10 cellular contexts compared by ENCODE assay signal in the genomic region with DNA sequence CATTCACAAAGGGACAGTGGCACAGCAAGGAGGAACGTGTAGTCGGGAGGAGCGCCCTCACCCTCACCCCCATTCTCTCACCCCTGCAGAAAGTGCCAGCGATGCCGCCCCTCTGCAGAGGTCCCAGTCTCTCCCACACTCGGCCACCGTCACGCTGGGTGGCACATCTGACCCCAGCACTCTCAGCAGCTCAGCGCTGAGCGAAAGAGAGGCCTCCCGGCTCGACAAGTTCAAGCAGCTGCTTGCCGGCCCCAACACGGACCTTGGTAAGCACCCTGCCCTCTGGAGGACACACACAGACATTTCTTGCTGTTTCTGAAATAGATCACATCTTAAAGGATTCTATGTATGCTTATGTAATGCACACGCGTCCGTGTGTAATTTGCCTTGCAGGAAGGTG. TPM values are rescaled to one million over a fixed set of nuclear protein-coding genes. Genes with fewer than 3 reads are reported as not detected.
A peak's percentile ranks its signal among the peaks of the same experiment; 100 is the strongest.
DNase-seq lines count a peak whose midpoint lies in the region; ATAC-seq and TF ChIP-seq lines count a peak whose summit lies in the region.
"Had no signal": no experiment of that assay in that cellular context is flagged by ENCODE, and none has a peak within 500 bp of the region (broad histone marks: within the 10 kb centered on the region; RNA-seq: fewer than 3 reads in every experiment).

No MANE protein-coding gene starts in this region.

- no peak overlapping the region for H3K4me3 Mint-ChIP-seq in naive thymus-derived CD8-positive, alpha-beta T cell

- peak; percentile 19 for TF ChIP-seq CTCF in GM06990 (IDR thresholded peaks at IDR 0.05; ENCODE audit: insufficient read depth, low read length, poor library complexity, severe bottlenecking)
- peak; percentile 13 for TF ChIP-seq CTCF in cardiac fibroblast (IDR thresholded peaks at IDR 0.05; ENCODE audit: low read depth, low read length)
- TF ChIP-seq CTCF in esophagus muscularis mucosa (IDR thresholded peaks at IDR 0.05): no peak

- no peaks in the 10 kb centered on the region for H3K27me3 Mint-ChIP-seq in naive thymus-derived CD8-positive, alpha-beta T cell

- H3K27ac ChIP-seq in esophagus muscularis mucosa (replicated peaks in 1 of 4): no peak overlapping the region

- intact Hi-C loops in esophagus muscularis mucosa (cut with DNase I): no loop called here

- H3K36me3 Mint-ChIP-seq in naive thymus-derived CD8-positive, alpha-beta T cell: peaks cover 0 to 61% (median 11%) of the 10 kb centered on the region in 3 donors

- H3K27me3 ChIP-seq in GM06990 (replicated peaks; ENCODE audit: control insufficient read depth, insufficient read depth, low read length) (no peaks in the 10 kb centered on the region), esophagus muscularis mucosa (no peaks in the 10 kb centered on the region)
- H3K27me3 ChIP-seq: adrenal gland had no signal

- peak overlapping the region in 7 of 10 donors; percentile 25 to 91 (median 68) for H3K27ac Mint-ChIP-seq in naive thymus-derived CD8-positive, alpha-beta T cell

- peaks cover 5 to 16% (median 11%) of the 10 kb centered on the region in 4 donors for H3K4me1 ChIP-seq in esophagus muscularis mucosa

- TF ChIP-seq POLR2A in esophagus muscularis mucosa (IDR thresholded peaks at IDR 0.05; ENCODE audit: low read depth): no peak

- ATAC-seq in naive thymus-derived CD8-positive, alpha-beta T cell: no peak
- no peak for ATAC-seq in HG03442 (IDR thresholded peaks at IDR 0.05; ENCODE audit: unreplicated experiment)

- H3K4me1 Mint-ChIP-seq in naive thymus-derived CD8-positive, alpha-beta T cell: peaks cover 7 to 35% (median 26%) of the 10 kb centered on the region in 4 donors

- POLR2A ChIA-PET in naive thymus-derived CD8-positive, alpha-beta T cell (lab: Charles Lee): no interaction called here

- DNase-seq in GM06990 (ENCODE audit: extremely low read depth, insufficient read length): no peak
- DNase-seq in NAMALWA (ENCODE audit: low spot score): peak; percentile 57
- DNase-seq in cardiac fibroblast (ENCODE audit: low read depth in 2 of 2): peak; percentile 43 to 46
- no peak for DNase-seq in naive thymus-derived CD8-positive, alpha-beta T cell
- no peak for DNase-seq in medulla oblongata (ENCODE audit: extremely low spot score)
- DNase-seq in activated effector memory CD4-positive, alpha-beta T cell treated with Interleukin-2 at 50 U/mL for 16 hours: no peak
- DNase-seq in esophagus muscularis mucosa (ENCODE audit: extremely low spot score): no peak

- H3K9me3 ChIP-seq in esophagus muscularis mucosa: no peaks in the 10 kb centered on the region
- H3K9me3 ChIP-seq: adrenal gland had no signal

- 85% methylated on average over 15 of the region's 17 CpGs for WGBS in esophagus muscularis mucosa

- H3K9me3 Mint-ChIP-seq in naive thymus-derived CD8-positive, alpha-beta T cell: no peaks in the 10 kb centered on the region

- H3K36me3 ChIP-seq in GM06990 (ENCODE audit: control insufficient read depth, insufficient read depth, low read length) (peaks cover 57% of the 10 kb centered on the region), esophagus muscularis mucosa (peaks cover 17 to 90% (median 71%) of the 10 kb centered on the region in 4 donors)

- TF ChIP-seq EP300 in esophagus muscularis mucosa (IDR thresholded peaks at IDR 0.05): no peak

- no peak overlapping the region for H3K4me3 ChIP-seq in GM06990 (replicated peaks; ENCODE audit: low read depth, low read length)
- no peak overlapping the region for H3K4me3 ChIP-seq in cardiac fibroblast (replicated peaks in 1 of 2; ENCODE audit: low read depth in 2 of 2, low read length in 2 of 2)
- H3K4me3 ChIP-seq in esophagus muscularis mucosa: no peak overlapping the region
- H3K4me3 ChIP-seq: adrenal gland, lung had no signal

RNA-seq across cellular contexts. Expression of gene TBC1D22A, which starts 34.9 kb away (rescaled TPM):
- total RNA-seq in naive thymus-derived CD8-positive, alpha-beta T cell: 10 to 100 TPM; 51.2 to 57.2 TPM
- polyA plus RNA-seq in naive thymus-derived CD8-positive, alpha-beta T cell: 10 to 100 TPM; 23.0 to 24.6 (median 23.3) TPM
- total RNA-seq in esophagus muscularis mucosa: 10 to 100 TPM; 15.2 to 20.7 (median 18.8) TPM

RNA-seq across cellular contexts. Expression of gene CERK, which starts 59.3 kb away (rescaled TPM):
- 100 to 1,000 TPM; 175 to 185 TPM for total RNA-seq in naive thymus-derived CD8-positive, alpha-beta T cell
- 10 to 100 TPM; 39.4 to 61.2 (median 41.6) TPM for polyA plus RNA-seq in naive thymus-derived CD8-positive, alpha-beta T cell
- 10 to 100 TPM; 37.3 to 51.1 (median 48.0) TPM for total RNA-seq in esophagus muscularis mucosa

Comparison
In these comparisons a context has a peak if more than half of its experiments do, and no peak if none do; other contexts are left out.
1. DNase-seq: peak in NAMALWA (single experiment) and cardiac fibroblast (2 of 2); none in GM06990 (single experiment), naive thymus-derived CD8-positive, alpha-beta T cell (0 of 10), medulla oblongata (single experiment), activated effector memory CD4-positive, alpha-beta T cell treated with Interleukin-2 at 50 U/mL for 16 hours (single experiment) and esophagus muscularis mucosa (single experiment).
2. CTCF ChIP-seq: peak in GM06990 (single experiment) and cardiac fibroblast (single experiment); none in esophagus muscularis mucosa (0 of 3).